In genomic region chr5:149960272-149961185, GRCh38 we compare ENCODE assay signal across 8 cellular contexts. TPM values are rescaled to one million over a fixed set of nuclear protein-coding genes. Genes with fewer than 3 reads are reported as not detected.
A peak's percentile ranks its signal among the peaks of the same experiment; 100 is the strongest.
DNase-seq lines count a peak whose midpoint lies in the region; ATAC-seq and TF ChIP-seq lines count a peak whose summit lies in the region.

Gene SLC26A2, plus strand, starts transcription at chr5:149960758. Its CDS starts 16,895 bp downstream, at chr5:149977653.

- DNase-seq in NCI-H1436 (lab: John Stamatoyannopoulos, UW) (peak; percentile 95), T follicular helper cell (ENCODE audit: low read depth) (peak; percentile 90), adrenal gland (peak; percentile 97 to 99 (median 99)), heart left ventricle (peak; percentile 98), posterior cingulate gyrus (peak; percentile 96 to 100 (median 98)), upper lobe of left lung (peak; percentile 98 to 99)

- H3K36me3 ChIP-seq in adrenal gland (replicated peaks in 1 of 2), result no peaks in the 10 kb centered on the region
- no peaks in the 10 kb centered on the region for H3K36me3 ChIP-seq in heart left ventricle
- no peaks in the 10 kb centered on the region for H3K36me3 ChIP-seq in upper lobe of left lung

- intact Hi-C loops in adrenal gland (cut with DNase I), result no loop called here
- intact Hi-C loops in heart left ventricle (cut with DNase I), result loop anchor here in 9 of 10 donors (2.0 to 10.0 kb wide), 7 partner anchors 103 to 326 kb away; no protein-coding TSS in a partner anchor
- intact Hi-C loops in posterior cingulate gyrus (cut with DNase I), result loop anchor here (5.0 kb wide), 2 partner anchors 42 to 108 kb away; partner anchors contain the start of genes HMGXB3 and TIGD6

- TF ChIP-seq EP300 in upper lobe of left lung (IDR thresholded peaks at IDR 0.05), result peak in 1 of 4 donors; percentile 24

- H3K4me1 ChIP-seq in adrenal gland (replicated peaks in 1 of 2), result peaks cover 10 to 21% of the 10 kb centered on the region in 2 donors
- H3K4me1 ChIP-seq in heart left ventricle, result peaks cover 0 to 22% (median 14%) of the 10 kb centered on the region in 12 donors
- peaks cover 10 to 27% (median 16%) of the 10 kb centered on the region in 4 donors for H3K4me1 ChIP-seq in upper lobe of left lung

- TF ChIP-seq POLR2A in adrenal gland (IDR thresholded peaks at IDR 0.05), result peak; percentile 93 to 98
- TF ChIP-seq POLR2A in heart left ventricle (IDR thresholded peaks at IDR 0.05), result peak in 1 of 2 donors; percentile 96
- peak; percentile 57 to 98 (median 90) for TF ChIP-seq POLR2A in upper lobe of left lung (IDR thresholded peaks at IDR 0.05)

- H3K27ac ChIP-seq in adrenal gland, result peak within 1 kb of the TSS; percentile 89 to 98 (median 91)
- peak within 1 kb of the TSS; percentile 49 to 93 (median 87) for H3K27ac ChIP-seq in heart left ventricle
- H3K27ac ChIP-seq in upper lobe of left lung, result peak within 1 kb of the TSS; percentile 88 to 93 (median 92)

- TF ChIP-seq CTCF in GM12875 (IDR thresholded peaks at IDR 0.05; ENCODE audit: borderline replicate concordance, insufficient read depth, low read depth, low read length) (no peak), adrenal gland (IDR thresholded peaks at IDR 0.05) (peak in 2 of 6 experiments; percentile 21 to 25), heart left ventricle (IDR thresholded peaks at IDR 0.05) (no peak), upper lobe of left lung (IDR thresholded peaks at IDR 0.05) (peak in 2 of 6 experiments; percentile 11 to 24)

- 0% methylated on average over 25 to 84 of the region's 84 CpGs for WGBS in adrenal gland, 4 donors
- 0 to 1% (median 1%) methylated on average over 37 to 84 of the region's 84 CpGs for WGBS in heart left ventricle, 4 donors
- WGBS in upper lobe of left lung, 2 donors, result 0 to 1% methylated on average over 18 to 35 of the region's 84 CpGs

- no peaks in the 10 kb centered on the region for H3K9me3 ChIP-seq in adrenal gland (replicated peaks in 1 of 3)
- H3K9me3 ChIP-seq in heart left ventricle, result no peaks in the 10 kb centered on the region
- no peaks in the 10 kb centered on the region for H3K9me3 ChIP-seq in upper lobe of left lung

- H3K4me3 ChIP-seq in GM12875 (ENCODE audit: low read depth, low read length) (peak within 1 kb of the TSS; percentile 79), adrenal gland (peak within 1 kb of the TSS in 3 of 4 donors; percentile 66 to 100 (median 78)), heart left ventricle (peak within 1 kb of the TSS; percentile 51 to 96 (median 72)), upper lobe of left lung (peak within 1 kb of the TSS; percentile 78 to 93 (median 88))

- ATAC-seq in HG02798 (IDR thresholded peaks at IDR 0.05; ENCODE audit: poor library complexity, unreplicated experiment) (peak; percentile 99), heart left ventricle (peak; percentile 99 to 100 (median 100)), upper lobe of left lung (ENCODE audit: low FRiP score in 2 of 2) (peak; percentile 99 to 100)

- no peaks in the 10 kb centered on the region for H3K27me3 ChIP-seq in adrenal gland
- no peaks in the 10 kb centered on the region for H3K27me3 ChIP-seq in heart left ventricle
- no peaks in the 10 kb centered on the region for H3K27me3 ChIP-seq in upper lobe of left lung

RNA-seq across cellular contexts. Expression of gene SLC26A2, which starts in this region (rescaled TPM):
- total RNA-seq in adrenal gland (100 to 1,000 TPM in 1 of 8 donors, 10 to 100 TPM in 7; 28.3 to 228 (median 49.0) TPM), heart left ventricle (10 to 100 TPM in 1 of 9 donors, 1 to 10 TPM in 8; 3.5 to 14.7 (median 6.8) TPM), upper lobe of left lung (10 to 100 TPM in 5 of 6 donors, 1 to 10 TPM in 1; 7.3 to 21.6 (median 16.8) TPM)
- polyA plus RNA-seq in adrenal gland (100 to 1,000 TPM in 1 of 3 donors, 10 to 100 TPM in 1, 1 to 10 TPM in 1; 7.2 to 124 (median 13.4) TPM), heart left ventricle (10 to 100 TPM in 1 of 2 donors, 1 to 10 TPM in 1; 1.5 to 22.1 TPM)

Comparison
In these comparisons a context has a peak if more than half of its experiments do, and no peak if none do; other contexts are left out.
1. Peak in every context shown above with its lines: DNase-seq, ATAC-seq, H3K4me3 ChIP-seq and H3K27ac ChIP-seq.
2. intact Hi-C loops: an anchor here in heart left ventricle (2.0 to 10.0 kb wide) and posterior cingulate gyrus (5.0 kb wide); none called in adrenal gland.